Comparison of ENCODE assay signal across 15 cellular contexts in the genomic region with DNA sequence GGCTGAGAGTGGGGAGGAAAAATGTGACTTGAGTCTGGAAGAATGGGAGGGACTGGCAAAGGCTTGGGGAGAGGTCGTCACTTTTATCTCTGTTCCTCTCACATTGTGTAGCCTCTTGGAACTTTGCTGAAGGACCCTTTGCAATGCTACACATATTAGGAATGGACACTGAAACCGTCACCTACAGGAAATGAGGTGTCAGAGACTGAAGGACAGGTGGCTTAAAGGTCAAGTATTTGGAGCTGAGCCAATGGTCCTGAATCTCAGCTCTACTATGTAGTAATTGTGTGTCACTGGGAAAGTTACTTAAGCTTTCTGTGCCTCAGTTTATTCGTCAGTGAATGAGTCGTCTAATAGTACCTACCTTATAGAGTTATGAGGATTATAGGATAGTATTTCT.
"Had no signal": no experiment of that assay in that cellular context is flagged by ENCODE, and none has a peak within 500 bp of the region (broad histone marks: within the 10 kb centered on the region; RNA-seq: fewer than 3 reads in every experiment).

No MANE protein-coding gene starts in this region.

- H3K4me3 Mint-ChIP-seq: activated CD4-positive, alpha-beta memory T cell treated with anti-CD3 and anti-CD28 coated beads, Interleukin-2, amount 10 ng/mL, durations not matched to agents 7 days and 5 days; activated naive CD8-positive, alpha-beta T cell treated with anti-CD3 and anti-CD28 coated beads, Interleukin-2, amount 50 U/mL, for 24 hours; activated T-cell treated with anti-CD3 and anti-CD28 coated beads, Interleukin-2, amount 50 U/mL, for 72 hours; memory B cell; nephron progenitor cell; stimulated activated naive CD8-positive, alpha-beta T cell treated with anti-CD3 and anti-CD28 coated beads, Interleukin-15, Interleukin-2, amounts not matched to agents 100 ng/mL and 50 ng/mL, for 24 hours had no signal

- H3K27me3 Mint-ChIP-seq: activated CD4-positive, alpha-beta memory T cell treated with anti-CD3 and anti-CD28 coated beads, Interleukin-2, amount 10 ng/mL, durations not matched to agents 7 days and 5 days; activated naive CD8-positive, alpha-beta T cell treated with anti-CD3 and anti-CD28 coated beads, Interleukin-2, amount 50 U/mL, for 24 hours; memory B cell; stimulated activated naive CD8-positive, alpha-beta T cell treated with anti-CD3 and anti-CD28 coated beads, Interleukin-15, Interleukin-2, amounts not matched to agents 100 ng/mL and 50 ng/mL, for 24 hours had no signal

- DNase-seq: activated CD4-positive, alpha-beta memory T cell treated with anti-CD3 and anti-CD28 coated beads, Interleukin-2, amount 10 ng/mL, durations not matched to agents 7 days and 5 days; activated CD4-positive, alpha-beta T cell treated with anti-CD3 and anti-CD28 coated beads for 1 hour; activated CD8-positive, alpha-beta memory T cell treated with anti-CD3 and anti-CD28 coated beads, Interleukin-2, amount 50 U/mL, for 4 hours; activated naive CD4-positive, alpha-beta T cell; activated naive CD8-positive, alpha-beta T cell treated with anti-CD3 and anti-CD28 coated beads, Interleukin-2, amount 50 U/mL, for 24 hours; activated T-cell treated with anti-CD3 and anti-CD28 coated beads, Interleukin-2, amount 50 U/mL, for 72 hours; foreskin keratinocyte; nephron progenitor cell; stimulated activated CD4-positive, alpha-beta T cell treated with anti-CD3 and anti-CD28 coated beads, Interleukin-2, amount 100 ng/mL, for 48 hours; stimulated activated CD8-positive, alpha-beta memory T cell treated with anti-CD3 and anti-CD28 coated beads, Interleukin-4, amount 100 ng/mL, for 48 hours; upper lobe of left lung had no signal

- H3K9me3 Mint-ChIP-seq: activated naive CD8-positive, alpha-beta T cell treated with anti-CD3 and anti-CD28 coated beads, Interleukin-2, amount 50 U/mL, for 24 hours; activated T-cell treated with anti-CD3 and anti-CD28 coated beads, Interleukin-2, amount 50 U/mL, for 72 hours; memory B cell; nephron progenitor cell; stimulated activated naive CD8-positive, alpha-beta T cell treated with anti-CD3 and anti-CD28 coated beads, Interleukin-15, Interleukin-2, amounts not matched to agents 100 ng/mL and 50 ng/mL, for 24 hours had no signal

- H3K27ac Mint-ChIP-seq: activated CD4-positive, alpha-beta memory T cell treated with anti-CD3 and anti-CD28 coated beads, Interleukin-2, amount 10 ng/mL, durations not matched to agents 7 days and 5 days; activated naive CD8-positive, alpha-beta T cell treated with anti-CD3 and anti-CD28 coated beads, Interleukin-2, amount 50 U/mL, for 24 hours; activated T-cell treated with anti-CD3 and anti-CD28 coated beads, Interleukin-2, amount 50 U/mL, for 72 hours; memory B cell; nephron progenitor cell; stimulated activated naive CD8-positive, alpha-beta T cell treated with anti-CD3 and anti-CD28 coated beads, Interleukin-15, Interleukin-2, amounts not matched to agents 100 ng/mL and 50 ng/mL, for 24 hours had no signal

- H3K4me1 Mint-ChIP-seq: nephron progenitor cell had no signal

- FAIRE-seq: astrocyte had no signal

- ATAC-seq: activated naive CD8-positive, alpha-beta T cell treated with anti-CD3 and anti-CD28 coated beads, Interleukin-2, amount 50 U/mL, for 24 hours; activated T-cell treated with anti-CD3 and anti-CD28 coated beads, Interleukin-2, amount 50 U/mL, for 72 hours; foreskin keratinocyte; left lobe of liver had no signal
